In genomic region chr1:32782086-32782485, GRCh38 we compare ENCODE assay signal across 1 cellular context.
A peak's percentile ranks its signal among the peaks of the same experiment; 100 is the strongest.
TF ChIP-seq lines count a peak whose summit lies in the region.

No MANE protein-coding gene starts in this region.

TF ChIP-seq in endothelial cell of umbilical vein, 7 proteins besides CTCF, POLR2A, EP300 and RAD21:
- TF ChIP-seq POLR2AphosphoS5 (IDR thresholded peaks at IDR 0.05; ENCODE audit: insufficient read depth, low read depth, low read length) (no peak), FOS (IDR thresholded peaks at IDR 0.05; ENCODE audit: borderline replicate concordance, insufficient read depth, low read length) (peak; percentile 28)
